ENCODE assay signal across 14 cellular contexts in the genomic region with DNA sequence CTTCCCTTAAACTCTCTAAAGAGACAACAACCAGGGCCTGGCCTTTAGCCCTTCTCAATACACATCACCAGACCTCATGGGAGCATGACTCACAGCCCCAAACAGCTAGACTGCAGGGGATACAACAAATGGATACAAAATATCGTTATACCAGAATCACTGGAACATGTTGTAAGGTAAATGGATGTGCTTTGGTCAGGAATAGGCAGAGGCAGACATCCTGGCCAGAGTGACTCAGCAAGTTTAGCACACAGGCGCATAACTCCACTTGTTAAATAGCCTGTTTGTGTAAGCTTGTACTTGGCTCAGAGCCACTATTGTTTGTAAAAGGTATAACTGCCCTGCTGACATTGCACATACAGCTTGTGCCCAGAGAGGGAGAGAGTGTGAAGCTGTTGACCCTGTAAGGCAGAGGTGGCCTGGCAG. TPM values are rescaled to one million over a fixed set of nuclear protein-coding genes. Genes with fewer than 3 reads are reported as not detected.
DNase-seq lines count a peak whose midpoint lies in the region; ATAC-seq and TF ChIP-seq lines count a peak whose summit lies in the region.
"Had no signal": no experiment of that assay in that cellular context is flagged by ENCODE, and none has a peak within 500 bp of the region (broad histone marks: within the 10 kb centered on the region; RNA-seq: fewer than 3 reads in every experiment).

No MANE protein-coding gene starts in this region.

- TF ChIP-seq POLR2A in stomach (IDR thresholded peaks at IDR 0.05), result no peak

- H3K4me1 Mint-ChIP-seq in activated CD8-positive, alpha-beta T cell treated with anti-CD3 and anti-CD28 coated beads for 36 hours (ENCODE audit: low read depth), result no peaks in the 10 kb centered on the region
- no peaks in the 10 kb centered on the region for H3K4me1 Mint-ChIP-seq in activated CD8-positive, alpha-beta T cell treated with anti-CD3 and anti-CD28 coated beads, Interleukin-2, amount 10 ng/mL, durations not matched to agents 7 days and 5 days (ENCODE audit: low read depth)

- CTCF ChIA-PET in activated CD8-positive, alpha-beta T cell treated with anti-CD3 and anti-CD28 coated beads for 36 hours (lab: Charles Lee), result no interaction called here
- CTCF ChIA-PET in activated CD8-positive, alpha-beta T cell treated with anti-CD3 and anti-CD28 coated beads, Interleukin-2, amount 10 ng/mL, durations not matched to agents 7 days and 5 days (lab: Charles Lee), result interaction anchor here (0.6 to 2.3 kb wide), 2 partner anchors 10 to 281 kb away, joined by 3 to 9 read pairs; no protein-coding TSS in a partner anchor

- no peaks in the 10 kb centered on the region for H3K9me3 Mint-ChIP-seq in activated CD8-positive, alpha-beta T cell treated with anti-CD3 and anti-CD28 coated beads for 36 hours
- no peaks in the 10 kb centered on the region for H3K9me3 Mint-ChIP-seq in activated CD8-positive, alpha-beta T cell treated with anti-CD3 and anti-CD28 coated beads, Interleukin-2, amount 10 ng/mL, durations not matched to agents 7 days and 5 days (ENCODE audit: insufficient read depth)
- H3K9me3 Mint-ChIP-seq: IgD-negative memory B cell had no signal

- intact Hi-C loops in activated CD8-positive, alpha-beta T cell treated with anti-CD3 and anti-CD28 coated beads for 36 hours (cut with micrococcal nuclease), result no loop called here
- intact Hi-C loops in stomach (cut with DNase I; ENCODE audit: low total_unique reads), result no loop called here

- WGBS in stomach, 5 donors, result 76 to 82% (median 81%) methylated on average over 2 of the region's 2 CpGs

- H3K36me3 Mint-ChIP-seq in activated CD8-positive, alpha-beta T cell treated with anti-CD3 and anti-CD28 coated beads for 36 hours (ENCODE audit: low read depth), result peaks cover 42% of the 10 kb centered on the region
- peaks cover 37% of the 10 kb centered on the region for H3K36me3 Mint-ChIP-seq in activated CD8-positive, alpha-beta T cell treated with anti-CD3 and anti-CD28 coated beads, Interleukin-2, amount 10 ng/mL, durations not matched to agents 7 days and 5 days (ENCODE audit: low read depth)

- H3K27me3 ChIP-seq in stomach, result no peaks in the 10 kb centered on the region
- H3K27me3 ChIP-seq: ascending aorta had no signal

- H3K36me3 ChIP-seq in stomach, result peaks cover 4 to 32% (median 17%) of the 10 kb centered on the region in 4 donors

- no peak for TF ChIP-seq EP300 in stomach (IDR thresholded peaks at IDR 0.05)

- no peak overlapping the region for H3K4me3 Mint-ChIP-seq in activated CD8-positive, alpha-beta T cell treated with anti-CD3 and anti-CD28 coated beads for 36 hours
- H3K4me3 Mint-ChIP-seq in activated CD8-positive, alpha-beta T cell treated with anti-CD3 and anti-CD28 coated beads, Interleukin-2, amount 10 ng/mL, durations not matched to agents 7 days and 5 days, result no peak overlapping the region
- H3K4me3 Mint-ChIP-seq: IgD-negative memory B cell had no signal

- no peaks in the 10 kb centered on the region for H3K9me3 ChIP-seq in stomach

- TF ChIP-seq CTCF in activated CD8-positive, alpha-beta T cell treated with anti-CD3 and anti-CD28 coated beads for 36 hours (IDR thresholded peaks at IDR 0.05), result no peak
- TF ChIP-seq CTCF in stomach (IDR thresholded peaks at IDR 0.05), result no peak

- ATAC-seq in activated CD8-positive, alpha-beta T cell treated with anti-CD3 and anti-CD28 coated beads for 36 hours, result peak; percentile 42
- ATAC-seq in activated CD8-positive, alpha-beta T cell treated with anti-CD3 and anti-CD28 coated beads, Interleukin-2, amount 10 ng/mL, durations not matched to agents 7 days and 5 days, result no peak
- no peak for ATAC-seq in GM19035 (IDR thresholded peaks at IDR 0.05; ENCODE audit: unreplicated experiment)

- no peaks in the 10 kb centered on the region for H3K27me3 Mint-ChIP-seq in activated CD8-positive, alpha-beta T cell treated with anti-CD3 and anti-CD28 coated beads for 36 hours
- no peaks in the 10 kb centered on the region for H3K27me3 Mint-ChIP-seq in activated CD8-positive, alpha-beta T cell treated with anti-CD3 and anti-CD28 coated beads, Interleukin-2, amount 10 ng/mL, durations not matched to agents 7 days and 5 days (ENCODE audit: low read depth)
- H3K27me3 Mint-ChIP-seq: IgD-negative memory B cell had no signal

- H3K27ac Mint-ChIP-seq in activated CD8-positive, alpha-beta T cell treated with anti-CD3 and anti-CD28 coated beads for 36 hours, result no peak overlapping the region
- H3K27ac Mint-ChIP-seq in activated CD8-positive, alpha-beta T cell treated with anti-CD3 and anti-CD28 coated beads, Interleukin-2, amount 10 ng/mL, durations not matched to agents 7 days and 5 days, result no peak overlapping the region
- H3K27ac Mint-ChIP-seq: IgD-negative memory B cell had no signal

- POLR2A ChIA-PET in activated CD8-positive, alpha-beta T cell treated with anti-CD3 and anti-CD28 coated beads for 36 hours (lab: Charles Lee), result no interaction called here
- POLR2A ChIA-PET in activated CD8-positive, alpha-beta T cell treated with anti-CD3 and anti-CD28 coated beads, Interleukin-2, amount 10 ng/mL, durations not matched to agents 7 days and 5 days (lab: Charles Lee), result no interaction called here

- no peak overlapping the region for H3K4me3 ChIP-seq in stomach
- H3K4me3 ChIP-seq: ascending aorta had no signal

- no peaks in the 10 kb centered on the region for H3K4me1 ChIP-seq in stomach
- H3K4me1 ChIP-seq: ascending aorta had no signal

- H3K27ac ChIP-seq in stomach, result no peak overlapping the region
- H3K27ac ChIP-seq: ascending aorta had no signal

- no peak for DNase-seq in activated CD8-positive, alpha-beta T cell treated with anti-CD3 and anti-CD28 coated beads for 36 hours
- DNase-seq in activated CD8-positive, alpha-beta T cell treated with anti-CD3 and anti-CD28 coated beads, Interleukin-2, amount 10 ng/mL, durations not matched to agents 7 days and 5 days, result no peak
- peak; percentile 10 for DNase-seq in RPMI8226
- DNase-seq in fibroblast of gingiva (ENCODE audit: low read depth), result peak; percentile 74
- DNase-seq in smooth muscle cell of the brain vasculature (ENCODE audit: low read depth, low spot score), result peak; percentile 93
- DNase-seq in activated CD4-positive, CD25-positive, alpha-beta regulatory T cell (lab: John Stamatoyannopoulos, UW), result no peak
- DNase-seq in stomach, result no peak
- DNase-seq: activated CD4-positive, alpha-beta T cell treated with anti-CD3 and anti-CD28 coated beads for 48 hours; AML-193; NCI-H774 had no signal

RNA-seq across cellular contexts. Expression of gene TMED3, which starts 18.3 kb away (rescaled TPM):
- 10 to 100 TPM; 40.1 to 41.4 TPM for total RNA-seq in activated CD8-positive, alpha-beta T cell treated with anti-CD3 and anti-CD28 coated beads for 36 hours
- 10 to 100 TPM; 37.2 to 38.9 TPM for total RNA-seq in activated CD8-positive, alpha-beta T cell treated with anti-CD3 and anti-CD28 coated beads, Interleukin-2, amount 10 ng/mL, durations not matched to agents 7 days and 5 days
- total RNA-seq in stomach, result 100 to 1,000 TPM in 2 of 5 donors, 10 to 100 TPM in 3; 29.0 to 250 (median 95.1) TPM
- 100 to 1,000 TPM in 1 of 3 donors, 10 to 100 TPM in 2; 87.1 to 133 (median 93.9) TPM for polyA plus RNA-seq in stomach

RNA-seq across cellular contexts. Expression of gene ANKRD34C, which starts 46.7 kb away (rescaled TPM):
- total RNA-seq in activated CD8-positive, alpha-beta T cell treated with anti-CD3 and anti-CD28 coated beads for 36 hours, result not detected
- not detected for total RNA-seq in activated CD8-positive, alpha-beta T cell treated with anti-CD3 and anti-CD28 coated beads, Interleukin-2, amount 10 ng/mL, durations not matched to agents 7 days and 5 days
- total RNA-seq in stomach, result not detected
- polyA plus RNA-seq in stomach, result not detected
- total RNA-seq: ascending aorta, skeletal muscle tissue had no signal
- polyA plus RNA-seq: IgD-negative memory B cell had no signal

Comparison
In these comparisons a context has a peak if more than half of its experiments do, and no peak if none do; other contexts are left out.
1. DNase-seq: peak in RPMI8226 (single experiment), fibroblast of gingiva (single experiment) and smooth muscle cell of the brain vasculature (single experiment); none in activated CD8-positive, alpha-beta T cell treated with anti-CD3 and anti-CD28 coated beads for 36 hours (single experiment), activated CD8-positive, alpha-beta T cell treated with anti-CD3 and anti-CD28 coated beads, Interleukin-2, amount 10 ng/mL, durations not matched to agents 7 days and 5 days (single experiment), activated CD4-positive, CD25-positive, alpha-beta regulatory T cell (0 of 4) and stomach (single experiment).